In the genomic region with DNA sequence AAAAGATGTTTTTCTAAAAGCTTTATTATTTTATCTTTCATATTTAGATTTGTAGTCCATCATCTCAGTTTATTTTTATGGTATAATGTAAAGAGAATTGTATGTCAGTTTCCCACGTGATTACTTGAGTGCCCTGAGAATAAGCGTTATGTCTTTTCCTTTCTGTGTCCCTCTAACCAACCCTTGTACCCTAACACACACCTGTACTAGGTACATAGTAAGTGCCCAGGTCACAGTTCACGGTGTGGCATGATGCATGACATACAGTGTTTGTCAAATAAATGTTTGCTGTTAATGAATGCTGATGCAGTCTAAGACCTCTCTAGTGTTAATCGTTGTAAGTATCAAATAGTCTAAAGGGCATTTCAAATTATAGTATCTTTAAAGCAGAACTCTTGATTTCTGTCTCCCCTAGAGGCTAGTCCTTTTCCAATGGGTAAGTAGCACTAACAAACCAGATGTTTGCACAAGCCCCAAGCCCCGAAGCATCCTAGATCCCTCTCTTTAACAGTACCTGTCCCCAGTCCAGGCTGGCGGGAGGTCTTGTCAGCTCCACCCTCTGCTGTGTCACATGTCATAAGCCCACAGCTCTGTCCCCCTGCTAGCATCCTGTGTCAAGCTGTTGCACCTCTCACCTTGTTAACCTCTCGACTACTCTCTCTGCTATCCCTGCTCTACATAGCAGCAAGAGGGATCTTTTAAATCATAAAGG, we compare ENCODE assay signal across 29 cellular contexts. TPM values are rescaled to one million over a fixed set of nuclear protein-coding genes. Genes with fewer than 3 reads are reported as not detected.
DNase-seq lines count a peak whose midpoint lies in the region; ATAC-seq and TF ChIP-seq lines count a peak whose summit lies in the region.
"Had no signal": no experiment of that assay in that cellular context is flagged by ENCODE, and none has a peak within 500 bp of the region (broad histone marks: within the 10 kb centered on the region; RNA-seq: fewer than 3 reads in every experiment).

No MANE protein-coding gene starts in this region.

- peaks cover 99% of the 10 kb centered on the region for H3K36me3 Mint-ChIP-seq in CD4-positive, alpha-beta T cell (ENCODE audit: low read depth)
- peaks cover 23% of the 10 kb centered on the region for H3K36me3 Mint-ChIP-seq in activated naive CD8-positive, alpha-beta T cell treated with anti-CD3 and anti-CD28 coated beads for 36 hours
- peaks cover 52% of the 10 kb centered on the region for H3K36me3 Mint-ChIP-seq in natural killer cell

- no peaks in the 10 kb centered on the region for H3K27me3 Mint-ChIP-seq in CD4-positive, alpha-beta T cell
- H3K27me3 Mint-ChIP-seq in activated naive CD8-positive, alpha-beta T cell treated with anti-CD3 and anti-CD28 coated beads for 36 hours: no peaks in the 10 kb centered on the region
- H3K27me3 Mint-ChIP-seq in natural killer cell (ENCODE audit: low read depth in 2 of 2): no peaks in the 10 kb centered on the region

- H3K36me3 ChIP-seq in heart right ventricle: peaks cover 4 to 100% (median 94%) of the 10 kb centered on the region in 9 donors
- H3K36me3 ChIP-seq: uterus had no signal

- CTCF ChIA-PET in CD4-positive, alpha-beta T cell (lab: Charles Lee): no interaction called here

- POLR2A ChIA-PET in CD4-positive, alpha-beta T cell (lab: Charles Lee): no interaction called here

- H3K9me3 ChIP-seq in CD4-positive, alpha-beta T cell (ENCODE audit: control insufficient read depth, low read length): no peaks in the 10 kb centered on the region
- H3K9me3 ChIP-seq in heart right ventricle: no peaks in the 10 kb centered on the region
- H3K9me3 ChIP-seq: MG63, suprapubic skin, uterus had no signal

- no peak overlapping the region for H3K4me3 ChIP-seq in heart right ventricle
- H3K4me3 ChIP-seq: coronary artery, MG63, neural progenitor cell, suprapubic skin, uterus had no signal

- intact Hi-C loops in CD4-positive, alpha-beta T cell (cut with DNase I, micrococcal nuclease): no loop called here
- intact Hi-C loops in natural killer cell (cut with micrococcal nuclease): no loop called here
- intact Hi-C loops in heart right ventricle (cut with DNase I): loop anchor here in 1 of 10 donors (10.0 kb wide), 1 partner anchor 56 kb away; no protein-coding TSS in a partner anchor

- peaks cover 17% of the 10 kb centered on the region for H3K4me1 Mint-ChIP-seq in CD4-positive, alpha-beta T cell (ENCODE audit: low read depth)
- H3K4me1 Mint-ChIP-seq in activated naive CD8-positive, alpha-beta T cell treated with anti-CD3 and anti-CD28 coated beads for 36 hours: peaks cover 15% of the 10 kb centered on the region
- peaks cover 12% of the 10 kb centered on the region in 2 donors for H3K4me1 Mint-ChIP-seq in natural killer cell
- H3K4me1 Mint-ChIP-seq: CD14-positive monocyte had no signal

- 83 to 88% methylated on average over 7 of the region's 7 CpGs for WGBS in heart right ventricle, 2 donors

- peak; percentile 39 for ATAC-seq in CD4-positive, alpha-beta T cell (ENCODE audit: poor library complexity)
- ATAC-seq in natural killer cell (peak; percentile 47 to 70 (median 54)), heart right ventricle (no peak)
- ATAC-seq: esophagus mucosa, right cardiac atrium had no signal

- H3K27me3 ChIP-seq in CD4-positive, alpha-beta T cell (ENCODE audit: control insufficient read depth, insufficient read depth, low read length): no peaks in the 10 kb centered on the region
- no peaks in the 10 kb centered on the region for H3K27me3 ChIP-seq in heart right ventricle
- H3K27me3 ChIP-seq: MG63, neural progenitor cell, suprapubic skin, uterus had no signal

- DNase-seq in CD4-positive, alpha-beta T cell: no peak
- peak; percentile 5 for DNase-seq in ELF-1 (ENCODE audit: low read depth, low spot score)
- DNase-seq in activated naive CD8-positive, alpha-beta T cell treated with anti-CD3 and anti-CD28 coated beads for 36 hours: no peak
- no peak for DNase-seq in natural killer cell
- no peak for DNase-seq in NCI-H2081 (lab: John Stamatoyannopoulos, UW)
- no peak for DNase-seq in DMS153 (lab: John Stamatoyannopoulos, UW)
- no peak for DNase-seq in heart right ventricle
- DNase-seq: activated CD8-positive, alpha-beta memory T cell treated with anti-CD3 and anti-CD28 coated beads, Interleukin-2, amount 50 U/mL, for 4 hours; activated effector memory CD4-positive, alpha-beta T cell treated with Interleukin-2 at 50 U/mL for 16 hours; aorta; DMS 273 treated with DMSO at 0.1 percent for 48 hours; effector memory CD4-positive, alpha-beta T cell; foreskin fibroblast; head of caudate nucleus; MG63; NCI-H1105 treated with DMSO at 0.1 percent for 48 hours; NCI-H1930; NCI-H69; right cardiac atrium; SIG-M5; stimulated activated CD4-positive, alpha-beta T cell treated with anti-CD3 and anti-CD28 coated beads, Interleukin-2, amount 100 ng/mL, for 24 hours; T1000; uterus had no signal

- no peak overlapping the region for H3K4me3 Mint-ChIP-seq in CD4-positive, alpha-beta T cell
- no peak overlapping the region for H3K4me3 Mint-ChIP-seq in activated naive CD8-positive, alpha-beta T cell treated with anti-CD3 and anti-CD28 coated beads for 36 hours
- no peak overlapping the region for H3K4me3 Mint-ChIP-seq in natural killer cell
- H3K4me3 Mint-ChIP-seq: CD14-positive monocyte, neural progenitor cell had no signal

- no peaks in the 10 kb centered on the region for H3K4me1 ChIP-seq in heart right ventricle
- H3K4me1 ChIP-seq: parathyroid adenoma, suprapubic skin, uterus had no signal

- peak overlapping the region; percentile 71 for H3K27ac Mint-ChIP-seq in CD4-positive, alpha-beta T cell
- H3K27ac Mint-ChIP-seq in activated naive CD8-positive, alpha-beta T cell treated with anti-CD3 and anti-CD28 coated beads for 36 hours: peak overlapping the region; percentile 50
- H3K27ac Mint-ChIP-seq in natural killer cell: peak overlapping the region; percentile 30 to 46

- no peak for TF ChIP-seq CTCF in CD4-positive, alpha-beta T cell (IDR thresholded peaks at IDR 0.05)
- TF ChIP-seq CTCF in natural killer cell (IDR thresholded peaks at IDR 0.05) (no peak), heart right ventricle (IDR thresholded peaks at IDR 0.05) (no peak)

- no peaks in the 10 kb centered on the region for H3K9me3 Mint-ChIP-seq in CD4-positive, alpha-beta T cell
- H3K9me3 Mint-ChIP-seq in activated naive CD8-positive, alpha-beta T cell treated with anti-CD3 and anti-CD28 coated beads for 36 hours: no peaks in the 10 kb centered on the region
- H3K9me3 Mint-ChIP-seq in natural killer cell: no peaks in the 10 kb centered on the region
- H3K9me3 Mint-ChIP-seq: CD14-positive monocyte, neural progenitor cell had no signal

- no peak overlapping the region for H3K27ac ChIP-seq in CD4-positive, alpha-beta T cell (ENCODE audit: low read depth, low read length)
- H3K27ac ChIP-seq in heart right ventricle: no peak overlapping the region
- H3K27ac ChIP-seq: coronary artery, neural progenitor cell, parathyroid adenoma, suprapubic skin, uterus had no signal

RNA-seq across cellular contexts. Expression of gene NUP214, which starts 23.7 kb away (rescaled TPM):
- 100 to 1,000 TPM; 105 to 107 TPM for total RNA-seq in CD4-positive, alpha-beta T cell
- 10 to 100 TPM; 68.2 to 73.2 TPM for total RNA-seq in activated naive CD8-positive, alpha-beta T cell treated with anti-CD3 and anti-CD28 coated beads for 36 hours
- total RNA-seq in natural killer cell (100 to 1,000 TPM; 125 to 133 (median 132) TPM), heart right ventricle (10 to 100 TPM; 17.8 to 27.1 (median 23.6) TPM)
- polyA plus RNA-seq in heart right ventricle: 10 to 100 TPM; 13.8 to 21.5 TPM

RNA-seq across cellular contexts. Expression of gene AIF1L, which starts 52.8 kb away (rescaled TPM):
- not detected for total RNA-seq in CD4-positive, alpha-beta T cell
- 1 to 10 TPM in 1 of 2 experiments, under 1 TPM in 1; 0.92 to 1.3 TPM for total RNA-seq in activated naive CD8-positive, alpha-beta T cell treated with anti-CD3 and anti-CD28 coated beads for 36 hours
- total RNA-seq in natural killer cell (not detected), heart right ventricle (10 to 100 TPM in 8 of 10 donors, 1 to 10 TPM in 2; 9.6 to 93.2 (median 14.8) TPM)
- polyA plus RNA-seq in heart right ventricle: 10 to 100 TPM; 15.3 to 25.2 TPM
- polyA plus RNA-seq: CD14-positive monocyte had no signal

Comparison
In these comparisons a context has a peak if more than half of its experiments do, and no peak if none do; other contexts are left out.
1. ATAC-seq: peak in CD4-positive, alpha-beta T cell (single experiment) and natural killer cell (3 of 3); none in heart right ventricle (0 of 8).
2. RNA of gene AIF1L, which starts 52.8 kb away (total RNA-seq): 9.6 to 93.2 TPM in heart right ventricle; 0.92 to 1.3 TPM in activated naive CD8-positive, alpha-beta T cell treated with anti-CD3 and anti-CD28 coated beads for 36 hours, not detected in CD4-positive, alpha-beta T cell and not detected in natural killer cell; every median in the first group is over 4 times any median in the second.
3. Peak in every context shown above with its lines, with median percentiles within 50 percentile points of each other: H3K27ac Mint-ChIP-seq.